Comparison of ENCODE assay signal across 10 cellular contexts in genomic region chr16:50884066-50884860, GRCh38.
DNase-seq lines count a peak whose midpoint lies in the region; ATAC-seq and TF ChIP-seq lines count a peak whose summit lies in the region.
"Had no signal": no experiment of that assay in that cellular context is flagged by ENCODE, and none has a peak within 500 bp of the region (broad histone marks: within the 10 kb centered on the region; RNA-seq: fewer than 3 reads in every experiment).

No MANE protein-coding gene starts in this region.

- H3K9me3 Mint-ChIP-seq in endothelial cell (ENCODE audit: unreplicated experiment): no peaks in the 10 kb centered on the region

- no peaks in the 10 kb centered on the region for H3K27me3 ChIP-seq in NT2/D1 (ENCODE audit: insufficient read depth, insufficient read length)

- H3K27ac Mint-ChIP-seq in endothelial cell (ENCODE audit: unreplicated experiment): no peak overlapping the region

- no peak for ATAC-seq in activated CD4-positive, CD25-positive, alpha-beta regulatory T cell treated with anti-CD3 and anti-CD28 coated beads, Interleukin-2, amount 50 U/mL, for 24 hours
- ATAC-seq in GM18861 (IDR thresholded peaks at IDR 0.05; ENCODE audit: unreplicated experiment): no peak

- peaks cover 3% of the 10 kb centered on the region for H3K4me1 ChIP-seq in NT2/D1 (ENCODE audit: insufficient read depth, insufficient read length)
- H3K4me1 ChIP-seq: A549 had no signal

- DNase-seq in activated CD4-positive, CD25-positive, alpha-beta regulatory T cell treated with anti-CD3 and anti-CD28 coated beads, Interleukin-2, amount 50 U/mL, for 72 hours: peak; percentile 51
- DNase-seq in NT2/D1 (ENCODE audit: low read depth, low spot score): no peak
- DNase-seq in endothelial cell (ENCODE audit: low spot score): peak; percentile 63
- peak; percentile 1 for DNase-seq in stimulated activated CD8-positive, alpha-beta memory T cell treated with anti-CD3 and anti-CD28 coated beads, Interleukin-15, amount 100 ng/mL, for 1 hour (ENCODE audit: low read depth)
- no peak for DNase-seq in occipital lobe (lab: John Stamatoyannopoulos, UW)
- DNase-seq in cerebellar nuclear complex (lab: John Stamatoyannopoulos, UW): no peak
- DNase-seq: NCI-H1105 treated with DMSO at 0.1 percent for 48 hours had no signal

- H3K4me1 Mint-ChIP-seq in endothelial cell (ENCODE audit: unreplicated experiment): no peaks in the 10 kb centered on the region

- H3K4me3 ChIP-seq in NT2/D1 (ENCODE audit: insufficient read length, low read depth): no peak overlapping the region
- H3K4me3 ChIP-seq: A549 had no signal

- peaks cover 5% of the 10 kb centered on the region for H3K27me3 Mint-ChIP-seq in endothelial cell (ENCODE audit: unreplicated experiment)

- no peaks in the 10 kb centered on the region for H3K36me3 Mint-ChIP-seq in endothelial cell (ENCODE audit: low read depth, unreplicated experiment)

- no peak overlapping the region for H3K4me3 Mint-ChIP-seq in endothelial cell (ENCODE audit: unreplicated experiment)

- H3K9ac ChIP-seq in NT2/D1 (ENCODE audit: insufficient read length, low read depth): peak overlapping the region; percentile 45

- TF ChIP-seq CTCF in endothelial cell (IDR thresholded peaks at IDR 0.05; ENCODE audit: unreplicated experiment): peak; percentile 65

- H3K36me3 ChIP-seq in NT2/D1 (ENCODE audit: insufficient read depth, insufficient read length, low read length): no peaks in the 10 kb centered on the region

- H3K9me3 ChIP-seq in NT2/D1 (ENCODE audit: insufficient read depth, low read length): no peaks in the 10 kb centered on the region
- H3K9me3 ChIP-seq: A549 had no signal

Comparison
In these comparisons a context has a peak if more than half of its experiments do, and no peak if none do; other contexts are left out.
1. DNase-seq: peak in activated CD4-positive, CD25-positive, alpha-beta regulatory T cell treated with anti-CD3 and anti-CD28 coated beads, Interleukin-2, amount 50 U/mL, for 72 hours (single experiment), endothelial cell (single experiment) and stimulated activated CD8-positive, alpha-beta memory T cell treated with anti-CD3 and anti-CD28 coated beads, Interleukin-15, amount 100 ng/mL, for 1 hour (single experiment); none in NT2/D1 (single experiment), occipital lobe (single experiment) and cerebellar nuclear complex (0 of 2).